23 cellular contexts compared by ENCODE assay signal in the genomic region with DNA sequence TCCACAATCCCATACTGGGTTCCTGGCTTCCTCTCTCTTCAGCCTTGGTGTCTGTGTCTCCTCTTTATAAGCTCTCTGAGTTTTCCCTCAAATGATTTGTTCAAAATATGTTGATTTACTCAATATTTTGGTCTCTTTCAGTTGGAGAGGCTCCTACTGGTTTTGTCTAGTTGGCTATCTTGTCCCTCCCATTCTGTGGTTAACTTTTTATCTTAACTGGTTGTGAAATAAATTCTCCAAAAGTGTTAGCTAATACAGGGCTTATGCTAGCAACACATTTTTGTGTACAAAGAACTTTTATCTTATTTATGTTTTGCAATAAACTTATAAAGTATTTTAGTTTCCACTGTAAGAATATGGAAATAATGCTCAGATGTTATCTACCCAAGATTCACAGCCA.
"Had no signal": no experiment of that assay in that cellular context is flagged by ENCODE, and none has a peak within 500 bp of the region (broad histone marks: within the 10 kb centered on the region; RNA-seq: fewer than 3 reads in every experiment).

No MANE protein-coding gene starts in this region.

- H3K4me1 Mint-ChIP-seq: activated CD4-positive, alpha-beta T cell treated with anti-CD3 and anti-CD28 coated beads, Interleukin-2, amount 10 ng/mL, durations not matched to agents 7 days and 5 days; activated naive CD4-positive, alpha-beta T cell treated with anti-CD3 and anti-CD28 coated beads, Interleukin-2, amount 10 ng/mL, durations not matched to agents 7 days and 5 days; activated naive CD8-positive, alpha-beta T cell treated with anti-CD3 and anti-CD28 coated beads, Interleukin-2, amount 50 U/mL, for 24 hours; naive thymus-derived CD8-positive, alpha-beta T cell had no signal

- FAIRE-seq: bronchial epithelial cell had no signal

- H3K4me3 Mint-ChIP-seq: activated CD4-positive, alpha-beta T cell treated with anti-CD3 and anti-CD28 coated beads, Interleukin-2, amount 10 ng/mL, durations not matched to agents 7 days and 5 days; activated naive CD4-positive, alpha-beta T cell treated with anti-CD3 and anti-CD28 coated beads, Interleukin-2, amount 10 ng/mL, durations not matched to agents 7 days and 5 days; activated naive CD8-positive, alpha-beta T cell treated with anti-CD3 and anti-CD28 coated beads, Interleukin-2, amount 50 U/mL, for 24 hours; activated T-cell treated with anti-CD3 and anti-CD28 coated beads, Interleukin-2, amount 50 U/mL, for 4 hours; effector memory CD8-positive, alpha-beta T cell; naive thymus-derived CD8-positive, alpha-beta T cell; T-helper 1 cell treated with Interleukin-12 subunit alpha and Interleukin-12 subunit beta and Interleukin-4 antibody, amounts not matched to agents 30 μg/mL and 1 μg/mL, for 36 hours; type B pancreatic cell had no signal

- DNase-seq: activated CD4-positive, alpha-beta T cell treated with anti-CD3 and anti-CD28 coated beads, Interleukin-2, amount 10 ng/mL, durations not matched to agents 7 days and 5 days; activated CD8-positive, alpha-beta memory T cell treated with anti-CD3 and anti-CD28 coated beads, Interleukin-2, amount 50 U/mL, for 4 hours; activated effector memory CD4-positive, alpha-beta T cell treated with Interleukin-2 at 50 U/mL for 16 hours; activated naive CD4-positive, alpha-beta T cell treated with anti-CD3 and anti-CD28 coated beads, Interleukin-2, amount 10 ng/mL, durations not matched to agents 7 days and 5 days; activated naive CD8-positive, alpha-beta T cell treated with anti-CD3 and anti-CD28 coated beads, Interleukin-2, amount 50 U/mL, for 24 hours; activated T-cell treated with anti-CD3 and anti-CD28 coated beads, Interleukin-2, amount 50 U/mL, for 4 hours; effector memory CD8-positive, alpha-beta T cell; esophagus squamous epithelium; heart right ventricle; kidney glomerular epithelial cell; mesendoderm; naive thymus-derived CD8-positive, alpha-beta T cell; ovary; psoas muscle; right cardiac atrium; stimulated activated CD4-positive, alpha-beta T cell treated with anti-CD3 and anti-CD28 coated beads, Interleukin-15, amount 100 ng/mL, for 24 hours; stimulated activated CD4-positive, alpha-beta T cell treated with anti-CD3 and anti-CD28 coated beads, Interleukin-2, amount 100 ng/mL, for 48 hours; testis had no signal

- ATAC-seq: activated CD4-positive, CD25-positive, alpha-beta regulatory T cell treated with anti-CD3 and anti-CD28 coated beads, Interleukin-2, amount 50 U/mL, for 24 hours; activated naive CD8-positive, alpha-beta T cell treated with anti-CD3 and anti-CD28 coated beads, Interleukin-2, amount 50 U/mL, for 24 hours; activated T-cell treated with anti-CD3 and anti-CD28 coated beads, Interleukin-2, amount 50 U/mL, for 4 hours; effector memory CD8-positive, alpha-beta T cell; heart right ventricle; naive thymus-derived CD8-positive, alpha-beta T cell; psoas muscle had no signal

- H3K36me3 Mint-ChIP-seq: activated naive CD4-positive, alpha-beta T cell treated with anti-CD3 and anti-CD28 coated beads, Interleukin-2, amount 10 ng/mL, durations not matched to agents 7 days and 5 days; naive thymus-derived CD8-positive, alpha-beta T cell; type B pancreatic cell had no signal

- H3K9me3 ChIP-seq: esophagus squamous epithelium, ovary, testis had no signal

- H3K27me3 ChIP-seq: esophagus squamous epithelium, heart right ventricle, ovary, testis had no signal

- H3K27ac ChIP-seq: esophagus squamous epithelium, heart right ventricle, ovary, psoas muscle, skin epidermis, testis had no signal

- H3K36me3 ChIP-seq: esophagus squamous epithelium, heart right ventricle, ovary had no signal

- H3K27me3 Mint-ChIP-seq: activated CD4-positive, alpha-beta T cell treated with anti-CD3 and anti-CD28 coated beads, Interleukin-2, amount 10 ng/mL, durations not matched to agents 7 days and 5 days; activated naive CD4-positive, alpha-beta T cell treated with anti-CD3 and anti-CD28 coated beads, Interleukin-2, amount 10 ng/mL, durations not matched to agents 7 days and 5 days; activated naive CD8-positive, alpha-beta T cell treated with anti-CD3 and anti-CD28 coated beads, Interleukin-2, amount 50 U/mL, for 24 hours; effector memory CD8-positive, alpha-beta T cell; type B pancreatic cell had no signal

- H3K27ac Mint-ChIP-seq: activated CD4-positive, alpha-beta T cell treated with anti-CD3 and anti-CD28 coated beads, Interleukin-2, amount 10 ng/mL, durations not matched to agents 7 days and 5 days; activated naive CD4-positive, alpha-beta T cell treated with anti-CD3 and anti-CD28 coated beads, Interleukin-2, amount 10 ng/mL, durations not matched to agents 7 days and 5 days; activated naive CD8-positive, alpha-beta T cell treated with anti-CD3 and anti-CD28 coated beads, Interleukin-2, amount 50 U/mL, for 24 hours; effector memory CD8-positive, alpha-beta T cell; naive thymus-derived CD8-positive, alpha-beta T cell; T-helper 1 cell treated with Interleukin-12 subunit alpha and Interleukin-12 subunit beta and Interleukin-4 antibody, amounts not matched to agents 30 μg/mL and 1 μg/mL, for 36 hours; type B pancreatic cell had no signal

- H3K4me3 ChIP-seq: esophagus squamous epithelium, heart right ventricle, ovary, psoas muscle, skin epidermis, testis had no signal

- H3K4me1 ChIP-seq: esophagus squamous epithelium, heart right ventricle, psoas muscle, testis had no signal
